ENCODE assay signal across 8 cellular contexts in the genomic region with DNA sequence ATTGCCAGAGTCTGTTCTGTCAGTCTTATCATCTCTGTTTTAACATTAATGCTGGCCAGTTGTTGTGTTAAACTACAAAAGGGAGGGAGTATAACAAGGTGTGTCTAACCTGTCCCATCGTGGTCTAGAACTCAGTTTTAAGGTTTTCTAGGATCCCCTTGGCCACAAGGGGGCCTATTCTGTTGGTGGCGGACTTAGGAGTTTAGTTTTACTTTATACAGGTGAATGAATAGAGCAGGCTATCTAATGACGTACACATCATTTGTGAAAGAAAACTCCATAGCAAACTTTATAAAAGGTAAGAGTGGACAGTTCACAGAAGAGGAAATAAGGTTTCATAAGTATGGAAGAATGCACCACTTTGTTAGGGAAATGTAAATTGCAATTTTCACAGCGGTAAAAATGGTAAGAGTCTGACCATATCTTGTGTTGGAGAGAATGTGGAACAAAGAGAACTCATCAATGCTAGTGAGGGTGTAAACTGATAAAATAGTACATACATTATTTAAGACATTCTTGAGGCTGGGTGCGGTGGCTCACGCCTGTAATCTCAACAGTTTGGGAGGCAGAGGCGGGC. TPM values are rescaled to one million over a fixed set of nuclear protein-coding genes. Genes with fewer than 3 reads are reported as not detected.
DNase-seq lines count a peak whose midpoint lies in the region; ATAC-seq, FAIRE-seq and TF ChIP-seq lines count a peak whose summit lies in the region.

No MANE protein-coding gene starts in this region.

- H3K36me3 ChIP-seq in Panc1 (ENCODE audit: control insufficient read depth, insufficient read depth, low read length) (peaks cover 7% of the 10 kb centered on the region; the same call in 1 of the 2 replicates), adrenal gland (replicated peaks in 1 of 2) (peaks cover 0 to 3% of the 10 kb centered on the region in 2 donors), mesenchymal stem cell (ENCODE audit: control insufficient read depth in 1 of 2, insufficient read depth in 2 of 2, low read depth in 1 of 2, low read length in 2 of 2) (peaks cover 2 to 4% of the 10 kb centered on the region in 2 experiments)

- H2AFZ ChIP-seq in mesenchymal stem cell (ENCODE audit: low read depth, low read length): no peak overlapping the region

- TF ChIP-seq CTCF in A549 (IDR thresholded peaks at IDR 0.05) (peak; percentile 56), GM12801 (IDR thresholded peaks at IDR 0.05; ENCODE audit: extremely low read depth, insufficient read length) (peak; percentile 64), Panc1 (IDR thresholded peaks at IDR 0.05) (peak; percentile 82), adrenal gland (IDR thresholded peaks at IDR 0.05) (peak in 5 of 6 experiments; percentile 27 to 49 (median 30))

- peak in 1 of 2 experiments; percentile 56; a peak in 3 of 6 replicates for ATAC-seq in A549
- peak; percentile 53; the same call in 1 of the 2 replicates for ATAC-seq in Panc1
- no peak for ATAC-seq in GM18502 (IDR thresholded peaks at IDR 0.05; ENCODE audit: poor library complexity, unreplicated experiment)
- no peak for ATAC-seq in HG02840 (IDR thresholded peaks at IDR 0.05; ENCODE audit: low FRiP score, unreplicated experiment)

- H3K14ac ChIP-seq in mesenchymal stem cell (ENCODE audit: low read length in 2 of 2): no peak overlapping the region

- peak; percentile 24 to 35; a peak in 3 of 5 replicates for TF ChIP-seq RAD21 in A549 (conservative IDR thresholded peaks at IDR 0.05 in 1 of 2, IDR thresholded peaks at IDR 0.05 in 1 of 2)

- peaks cover 1% of the 10 kb centered on the region for H3K79me1 ChIP-seq in mesenchymal stem cell (replicated peaks; ENCODE audit: low read length, poor library complexity, severe bottlenecking)

- BruUV-seq in Panc1 (replicated peaks; lab: Mats Ljungman, UMichigan): no TSS peak

- 57% methylated on average over 7 of the region's 7 CpGs for WGBS in A549 (ENCODE audit: missing lambda C conversion rate)
- 64 to 77% (median 75%) methylated on average over 7 of the region's 7 CpGs for WGBS in adrenal gland, 4 donors
- WGBS in mesenchymal stem cell: 77% methylated on average over 7 of the region's 7 CpGs

- H3K27me3 ChIP-seq in Panc1 (ENCODE audit: control insufficient read depth, insufficient read depth, low read length): no peaks in the 10 kb centered on the region
- H3K27me3 ChIP-seq in adrenal gland: no peaks in the 10 kb centered on the region
- no peaks in the 10 kb centered on the region for H3K27me3 ChIP-seq in mesenchymal stem cell (ENCODE audit: control insufficient read depth in 1 of 2, insufficient read depth in 1 of 2, low read length in 2 of 2)

- no peak overlapping the region for H3K18ac ChIP-seq in mesenchymal stem cell (ENCODE audit: low read depth in 1 of 2, low read length in 2 of 2)

- POLR2A ChIA-PET in A549 (lab: Yijun Ruan, JAX): interaction anchor here (0.6 kb wide), 2 partner anchors 8 to 9 kb away, joined by 5 to 8 read pairs; no protein-coding TSS in a partner anchor
- POLR2A ChIA-PET in Panc1 (lab: Charles Lee): no interaction called here

- no peak overlapping the region for H4K8ac ChIP-seq in mesenchymal stem cell (ENCODE audit: low read length)

- peak; percentile 47 to 63 for DNase-seq in A549 (ENCODE audit: low read depth in 1 of 2, low spot score in 1 of 2)
- DNase-seq in Panc1 (ENCODE audit: low read depth, low spot score): peak; percentile 42
- no peak for DNase-seq in adrenal gland
- peak; percentile 29 for DNase-seq in mesenchymal stem cell
- no peak for DNase-seq in AG20443 (ENCODE audit: low spot score)

- no peak overlapping the region for H3K27ac ChIP-seq in A549
- H3K27ac ChIP-seq in Panc1 (ENCODE audit: low read length): peak overlapping the region; percentile 14; the same call in 1 of the 2 replicates
- no peak overlapping the region for H3K27ac ChIP-seq in adrenal gland
- no peak overlapping the region for H3K27ac ChIP-seq in mesenchymal stem cell (ENCODE audit: low read length, poor library complexity, severe bottlenecking)

- H3K4me2 ChIP-seq in A549: peak overlapping the region; percentile 90; the same call in 1 of the 3 replicates
- H3K4me2 ChIP-seq in mesenchymal stem cell (ENCODE audit: low read length, poor library complexity, severe bottlenecking): no peak overlapping the region

- H4K91ac ChIP-seq in mesenchymal stem cell (ENCODE audit: low read length): no peak overlapping the region

- no peak overlapping the region for H2AK5ac ChIP-seq in mesenchymal stem cell (ENCODE audit: low read length, severe bottlenecking)

- CTCF ChIA-PET in A549 (lab: Yijun Ruan, JAX) (interaction anchor here (0.6 to 2.9 kb wide), 4 partner anchors 14 to 274 kb away, joined by 3 to 13 read pairs (median 7); a partner anchor contains a TSS), Panc1 (lab: Charles Lee) (interaction anchor here (1.6 kb wide), 1 partner anchor 274 kb away, joined by 7 read pairs; no protein-coding TSS in a partner anchor)

- H3K9me3 ChIP-seq in A549 (no peaks in the 10 kb centered on the region), Panc1 (ENCODE audit: control insufficient read depth, insufficient read depth, low read depth, low read length) (no peaks in the 10 kb centered on the region), adrenal gland (replicated peaks in 1 of 3) (no peaks in the 10 kb centered on the region), mesenchymal stem cell (ENCODE audit: control insufficient read depth, low read length) (no peaks in the 10 kb centered on the region)

- no peak for TF ChIP-seq EP300 in A549 (IDR thresholded peaks at IDR 0.05)

- TF ChIP-seq POLR2A in A549 (IDR thresholded peaks at IDR 0.05; ENCODE audit: low read length) (no peak), adrenal gland (IDR thresholded peaks at IDR 0.05) (no peak)

- no peak overlapping the region for H2BK120ac ChIP-seq in mesenchymal stem cell (ENCODE audit: low read depth, low read length)

- in situ Hi-C loops in Panc1 (cut with HindIII; ENCODE audit: low pct_unique_long_range_greater_than_20kb, low sequenced_read_pairs): no loop called here

- H3K4me1 ChIP-seq in A549 (peaks cover 10% of the 10 kb centered on the region; the same call in 1 of the 3 replicates), Panc1 (ENCODE audit: control insufficient read depth, insufficient read depth, low read length) (peaks cover 6% of the 10 kb centered on the region; the same call in 1 of the 2 replicates), adrenal gland (replicated peaks in 1 of 2) (peaks cover 7 to 19% of the 10 kb centered on the region in 2 donors), mesenchymal stem cell (ENCODE audit: control insufficient read depth, insufficient read depth, low read depth, low read length) (peaks cover 2% of the 10 kb centered on the region)

- peak; percentile 54 for FAIRE-seq in A549 (lab: Jason Lieb, UNC)

- H2BK12ac ChIP-seq in mesenchymal stem cell (ENCODE audit: low read length in 2 of 2): no peak overlapping the region

- H3K23ac ChIP-seq in mesenchymal stem cell (ENCODE audit: low read length in 2 of 2): no peak overlapping the region

- H3K4ac ChIP-seq in mesenchymal stem cell (ENCODE audit: low read depth in 1 of 2, low read length in 2 of 2): no peak overlapping the region

- H3K4me3 ChIP-seq in A549 (no peak overlapping the region), Panc1 (ENCODE audit: low read depth in 2 of 2, low read length in 2 of 2) (peak overlapping the region; percentile 29 to 42), adrenal gland (no peak overlapping the region), mesenchymal stem cell (ENCODE audit: insufficient read depth in 1 of 2, low read depth in 1 of 2, low read length in 2 of 2) (no peak overlapping the region)

- no peak overlapping the region for H3K9ac ChIP-seq in mesenchymal stem cell (ENCODE audit: low read length)

- no peak overlapping the region for H2BK5ac ChIP-seq in mesenchymal stem cell (ENCODE audit: low read depth, low read length, poor library complexity, severe bottlenecking)

- intact Hi-C loops in Panc1 (cut with micrococcal nuclease; ENCODE audit: unreplicated experiment) (loop anchor here (2.0 to 10.0 kb wide), 2 partner anchors 273 to 631 kb away; no protein-coding TSS in a partner anchor), adrenal gland (cut with DNase I) (no loop called here)

- H2BK15ac ChIP-seq in mesenchymal stem cell (ENCODE audit: low read depth, poor library complexity, severe bottlenecking): no peak overlapping the region

RNA-seq across cellular contexts. Expression of a gene that starts 2.5 kb away (rescaled TPM):
- polyA plus RNA-seq in A549 (2011; rRNA removed) (26.8 and 28.0 TPM in 2 replicates), A549 (2017; fragmentation: RNase III; extraction: RNeasy Plus Mini Kit Qiagen cat#74134 plus additional on column Dnase treatment) (8.6 to 9.2 TPM (median 9.0 TPM) in 3 replicates), adrenal gland (10 to 100 TPM in 1 of 3 donors, 1 to 10 TPM in 2; 3.5 to 27.9 (median 3.6) TPM)
- 4.0 and 4.4 TPM in 2 replicates for polyA plus RNA-seq in A549 (2012; cell fraction: cytosol; rRNA removed)
- 3.5 and 4.4 TPM in 2 replicates for polyA plus RNA-seq in A549 (2012; cell fraction: nucleus; rRNA removed)
- polyA minus RNA-seq in A549 (2011; rRNA and poly(A)+ RNA removed): 15.5 and 17.9 TPM in 2 replicates
- total RNA-seq in Panc1 (2021; ENCODE audit: unreplicated experiment) (16.4 TPM), adrenal gland (10 to 100 TPM; 21.5 to 34.2 (median 28.6) TPM)
- polyA plus RNA-seq in Panc1 (2012; ENCODE audit: insufficient read length): 8.4 TPM
- polyA plus RNA-seq in mesenchymal stem cell (2013, experiment 1 of 2): 19.4 TPM
- polyA plus RNA-seq in mesenchymal stem cell (2013, experiment 2 of 2): 19.9 TPM

RNA-seq across cellular contexts. Expression of a gene that starts 14.0 kb away (rescaled TPM):
- polyA plus RNA-seq in A549 (2011; rRNA removed) (79.2 and 96.3 TPM in 2 replicates), A549 (2017; fragmentation: RNase III; extraction: RNeasy Plus Mini Kit Qiagen cat#74134 plus additional on column Dnase treatment) (47.3 to 50.2 TPM (median 49.6 TPM) in 3 replicates), adrenal gland (10 to 100 TPM in 2 of 3 donors, 1 to 10 TPM in 1; 7.8 to 18.2 (median 15.4) TPM)
- polyA plus RNA-seq in A549 (2012; cell fraction: cytosol; rRNA removed): 78.2 and 78.8 TPM in 2 replicates
- 39.7 and 56.0 TPM in 2 replicates for polyA plus RNA-seq in A549 (2012; cell fraction: nucleus; rRNA removed)
- polyA minus RNA-seq in A549 (2011; rRNA and poly(A)+ RNA removed): 12.0 and 22.2 TPM in 2 replicates
- total RNA-seq in Panc1 (2021; ENCODE audit: unreplicated experiment) (22.0 TPM), adrenal gland (10 to 100 TPM; 13.0 to 48.1 (median 16.6) TPM)
- 17.3 TPM for polyA plus RNA-seq in Panc1 (2012; ENCODE audit: insufficient read length)
- 30.5 TPM for polyA plus RNA-seq in mesenchymal stem cell (2013, experiment 1 of 2)
- polyA plus RNA-seq in mesenchymal stem cell (2013, experiment 2 of 2): 31.0 TPM

RNA-seq across cellular contexts. Expression of a gene that starts 42.3 kb away (rescaled TPM):
- polyA plus RNA-seq in A549 (2011; rRNA removed) (0.69 and 0.75 TPM in 2 replicates), A549 (2017; fragmentation: RNase III; extraction: RNeasy Plus Mini Kit Qiagen cat#74134 plus additional on column Dnase treatment) (0.48 to 0.62 TPM (median 0.54 TPM) in 3 replicates), adrenal gland (under 1 TPM; 0.42 to 0.67 (median 0.56) TPM)
- polyA plus RNA-seq in A549 (2012; cell fraction: cytosol; rRNA removed): 1.1 and 1.6 TPM in 2 replicates
- polyA plus RNA-seq in A549 (2012; cell fraction: nucleus; rRNA removed): 1.3 and 1.7 TPM in 2 replicates
- 0.34 and 0.70 TPM in 2 replicates for polyA minus RNA-seq in A549 (2011; rRNA and poly(A)+ RNA removed)
- total RNA-seq in Panc1 (2021; ENCODE audit: unreplicated experiment) (0.41 TPM), adrenal gland (1 to 10 TPM in 5 of 8 donors, under 1 TPM in 2, not detected in 1; 0.79 to 3.4 (median 1.8) TPM)
- polyA plus RNA-seq in Panc1 (2012; ENCODE audit: insufficient read length): not detected
- 1.5 TPM for polyA plus RNA-seq in mesenchymal stem cell (2013, experiment 1 of 2)
- 1.5 TPM for polyA plus RNA-seq in mesenchymal stem cell (2013, experiment 2 of 2)

RNA-seq across cellular contexts. Expression of a gene that starts 56.6 kb away (rescaled TPM):
- 0.07 and 0.10 TPM in 2 replicates for polyA plus RNA-seq in A549 (2011; rRNA removed)
- 0.04 TPM in 1 of 2 replicates, not detected in the other for polyA plus RNA-seq in A549 (2012; cell fraction: cytosol; rRNA removed)
- polyA plus RNA-seq in A549 (2012; cell fraction: nucleus; rRNA removed): not detected in 2 replicates
- not detected in 3 replicates for polyA plus RNA-seq in A549 (2017; fragmentation: RNase III; extraction: RNeasy Plus Mini Kit Qiagen cat#74134 plus additional on column Dnase treatment)
- polyA minus RNA-seq in A549 (2011; rRNA and poly(A)+ RNA removed): not detected in 2 replicates
- 0.15 TPM for total RNA-seq in Panc1 (2021; ENCODE audit: unreplicated experiment)
- not detected for polyA plus RNA-seq in Panc1 (2012; ENCODE audit: insufficient read length)
- under 1 TPM in 2 of 8 donors, not detected in 6; 0.28 to 0.31 TPM for total RNA-seq in adrenal gland
- polyA plus RNA-seq in adrenal gland: under 1 TPM; 0.03 to 0.16 (median 0.15) TPM
- 0.41 TPM for polyA plus RNA-seq in mesenchymal stem cell (2013, experiment 1 of 2)
- polyA plus RNA-seq in mesenchymal stem cell (2013, experiment 2 of 2): 0.27 TPM

Comparison
In these comparisons a context has a peak if more than half of its experiments do, and no peak if none do; other contexts are left out.
1. DNase-seq: peak in A549 (2 of 2), Panc1 (single experiment) and mesenchymal stem cell (single experiment); none in adrenal gland (0 of 7) and AG20443 (single experiment).
2. H3K4me3 ChIP-seq: peak in Panc1 (2 of 2); none in A549 (single experiment), adrenal gland (0 of 4) and mesenchymal stem cell (0 of 2).
3. CTCF ChIP-seq: peak in every context shown above with its lines; median percentile 82 in Panc1; 64 in GM12801; 56 in A549; 30 in adrenal gland.